Comparison of ENCODE assay signal across 8 cellular contexts in genomic region chr10:69914373-69915268, GRCh38.
A peak's percentile ranks its signal among the peaks of the same experiment; 100 is the strongest.
DNase-seq lines count a peak whose midpoint lies in the region; ATAC-seq and TF ChIP-seq lines count a peak whose summit lies in the region.

No MANE protein-coding gene starts in this region.

- CTCF ChIA-PET in AG04450 (lab: Charles Lee), result interaction anchor here (0.6 to 8.8 kb wide), 50 partner anchors 9 to 506 kb away, joined by 3 to 153 read pairs (median 5); partner anchors contain the start of genes COL13A1 and TYSND1

- no peaks in the 10 kb centered on the region for H3K27me3 ChIP-seq in AG04450 (ENCODE audit: control insufficient read depth, insufficient read depth, low read length)

- 18 to 22% methylated on average over 13 of the region's 13 CpGs for WGBS in lower leg skin, 2 donors

- H3K27ac ChIP-seq in AG04450 (ENCODE audit: low read depth, low read length), result no peak overlapping the region

- H3K9me3 ChIP-seq in AG04450 (ENCODE audit: control insufficient read depth, insufficient read depth, low read length), result no peaks in the 10 kb centered on the region

- TF ChIP-seq CTCF in AG04450 (IDR thresholded peaks at IDR 0.05; ENCODE audit: low read depth, low read length), result peak; percentile 87
- peak in 1 of 3 donors; percentile 96 for TF ChIP-seq CTCF in lower leg skin (IDR thresholded peaks at IDR 0.05)

- TF ChIP-seq POLR2A in lower leg skin (IDR thresholded peaks at IDR 0.05), result no peak

- ATAC-seq in GM19351 (IDR thresholded peaks at IDR 0.05; ENCODE audit: unreplicated experiment) (peak; percentile 56), HG02884 (IDR thresholded peaks at IDR 0.05; ENCODE audit: unreplicated experiment) (no peak)

- H3K4me3 ChIP-seq in AG04450 (ENCODE audit: low read depth, low read length) (no peak overlapping the region), lower leg skin (ENCODE audit: low read depth, poor library complexity, severe bottlenecking) (no peak overlapping the region)

- DNase-seq in AG04450 (ENCODE audit: low read depth, low spot score) (peak; percentile 39), NCI-H2171 treated with DMSO at 0.1 percent for 48 hours (lab: John Stamatoyannopoulos, UW) (peak; percentile 55), dermis microvascular lymphatic vessel endothelial cell (ENCODE audit: low read depth in 2 of 2) (peak; percentile 51 to 75), lower leg skin (ENCODE audit: low spot score in 2 of 2) (peak; percentile 56 to 95)
- peak; percentile 45 for DNase-seq in activated CD4-positive, alpha-beta T cell treated with anti-CD3 and anti-CD28 coated beads, Interleukin-2, amount 50 U/mL, for 1 hour
- DNase-seq in stimulated activated CD4-positive, alpha-beta T cell treated with anti-CD3 and anti-CD28 coated beads, TNF-alpha, amount 100 ng/mL, for 4 hours (ENCODE audit: low read depth in 3 of 3), result peak; percentile 4 to 27 (median 11)

- intact Hi-C loops in lower leg skin (cut with DNase I; ENCODE audit: low total_unique reads), result loop anchor here (10.0 kb wide), 2 partner anchors 110 to 270 kb away; partner anchors contain the start of gene COL13A1

- POLR2A ChIA-PET in AG04450 (lab: Yijun Ruan, JAX), result no interaction called here

Comparison
In these comparisons a context has a peak if more than half of its experiments do, and no peak if none do; other contexts are left out.
1. DNase-seq: peak in every context shown above with its lines; median percentile 76 in lower leg skin; 63 in dermis microvascular lymphatic vessel endothelial cell; 55 in NCI-H2171 treated with DMSO at 0.1 percent for 48 hours; 45 in activated CD4-positive, alpha-beta T cell treated with anti-CD3 and anti-CD28 coated beads, Interleukin-2, amount 50 U/mL, for 1 hour; 39 in AG04450; 11 in stimulated activated CD4-positive, alpha-beta T cell treated with anti-CD3 and anti-CD28 coated beads, TNF-alpha, amount 100 ng/mL, for 4 hours.